ENCODE assay signal across 40 cellular contexts in genomic region chr7:136140469-136140868, GRCh38.
"Had no signal": no experiment of that assay in that cellular context is flagged by ENCODE, and none has a peak within 500 bp of the region (broad histone marks: within the 10 kb centered on the region; RNA-seq: fewer than 3 reads in every experiment).

No MANE protein-coding gene starts in this region.

- H3K27me3 ChIP-seq: adrenal gland, ascending aorta, body of pancreas, brain microvascular endothelial cell, breast epithelium, cardiac muscle cell had no signal

- H3K36me3 Mint-ChIP-seq: activated naive CD4-positive, alpha-beta T cell treated with anti-CD3 and anti-CD28 coated beads, Interleukin-2, amount 10 ng/mL, durations not matched to agents 7 days and 5 days; activated naive CD4-positive, alpha-beta T cell treated with anti-CD3 and anti-CD28 coated beads, Interleukin-2, amount 50 U/mL, for 72 hours; activated naive CD8-positive, alpha-beta T cell treated with anti-CD3 and anti-CD28 coated beads, Interleukin-2, amount 10 ng/mL, durations not matched to agents 7 days and 5 days; brain had no signal

- H3K27ac Mint-ChIP-seq: activated naive CD4-positive, alpha-beta T cell treated with anti-CD3 and anti-CD28 coated beads for 36 hours; activated naive CD4-positive, alpha-beta T cell treated with anti-CD3 and anti-CD28 coated beads, Interleukin-2, amount 10 ng/mL, durations not matched to agents 7 days and 5 days; activated naive CD4-positive, alpha-beta T cell treated with anti-CD3 and anti-CD28 coated beads, Interleukin-2, amount 50 U/mL, for 24 hours; activated naive CD4-positive, alpha-beta T cell treated with anti-CD3 and anti-CD28 coated beads, Interleukin-2, amount 50 U/mL, for 72 hours; activated naive CD8-positive, alpha-beta T cell; activated naive CD8-positive, alpha-beta T cell treated with anti-CD3 and anti-CD28 coated beads for 36 hours; activated naive CD8-positive, alpha-beta T cell treated with anti-CD3 and anti-CD28 coated beads, Interleukin-2, amount 10 ng/mL, durations not matched to agents 7 days and 5 days; activated naive CD8-positive, alpha-beta T cell treated with anti-CD3 and anti-CD28 coated beads, Interleukin-2, amount 50 U/mL, for 24 hours; activated T-cell treated with anti-CD3 and anti-CD28 coated beads, Interleukin-2, amount 50 U/mL, for 24 hours; activated T-cell treated with anti-CD3 and anti-CD28 coated beads, Interleukin-2, amount 50 U/mL, for 72 hours; activated T-helper 1 cell treated with anti-CD3 and anti-CD28 coated beads, Interleukin-12 subunit alpha, Interleukin-12 subunit beta, Interleukin-2, Interleukin-4 antibody, amounts not matched to agents 30 ng/mL and 10 ng/mL and 1 ng/mL, durations not matched to agents 14 hours and 24 hours and 36 hours; activated T-helper 17 cell treated with anti-CD3 and anti-CD28 coated beads, Interleukin-2, amount 50 U/mL, for 72 hours; activated T-helper 2 cell treated with anti-CD3 and anti-CD28 coated beads, Interferon-gamma antibody, Interleukin-2, Interleukin-4, amounts not matched to agents 10 μg/mL and 5 μg/mL and 100 μg/mL, durations not matched to agents 14 hours and 24 hours and 36 hours had no signal

- ATAC-seq: activated naive CD4-positive, alpha-beta T cell treated with anti-CD3 and anti-CD28 coated beads, Interleukin-2, amount 50 U/mL, for 72 hours; activated naive CD8-positive, alpha-beta T cell treated with anti-CD3 and anti-CD28 coated beads, Interleukin-2, amount 50 U/mL, for 24 hours; activated T-cell treated with anti-CD3 and anti-CD28 coated beads, Interleukin-2, amount 50 U/mL, for 4 hours; activated T-cell treated with anti-CD3 and anti-CD28 coated beads, Interleukin-2, amount 50 U/mL, for 72 hours; activated T-helper 17 cell treated with anti-CD3 and anti-CD28 coated beads, Interleukin-2, amount 50 U/mL, for 72 hours; body of pancreas had no signal

- H3K27me3 Mint-ChIP-seq: activated naive CD4-positive, alpha-beta T cell treated with anti-CD3 and anti-CD28 coated beads, Interleukin-2, amount 10 ng/mL, durations not matched to agents 7 days and 5 days; activated naive CD4-positive, alpha-beta T cell treated with anti-CD3 and anti-CD28 coated beads, Interleukin-2, amount 50 U/mL, for 24 hours; activated naive CD8-positive, alpha-beta T cell treated with anti-CD3 and anti-CD28 coated beads for 36 hours; activated naive CD8-positive, alpha-beta T cell treated with anti-CD3 and anti-CD28 coated beads, Interleukin-2, amount 50 U/mL, for 24 hours; activated T-cell treated with anti-CD3 and anti-CD28 coated beads, Interleukin-2, amount 50 U/mL, for 24 hours; activated T-helper 17 cell treated with anti-CD3 and anti-CD28 coated beads, Interleukin-2, amount 50 U/mL, for 72 hours; central memory CD8-positive, alpha-beta T cell had no signal

- H3K27ac ChIP-seq: adrenal gland, ascending aorta, body of pancreas, brain microvascular endothelial cell, breast epithelium, cardiac muscle cell had no signal

- H3K4me3 Mint-ChIP-seq: activated naive CD4-positive, alpha-beta T cell treated with anti-CD3 and anti-CD28 coated beads for 36 hours; activated naive CD4-positive, alpha-beta T cell treated with anti-CD3 and anti-CD28 coated beads, Interleukin-2, amount 10 ng/mL, durations not matched to agents 7 days and 5 days; activated naive CD4-positive, alpha-beta T cell treated with anti-CD3 and anti-CD28 coated beads, Interleukin-2, amount 50 U/mL, for 24 hours; activated naive CD8-positive, alpha-beta T cell; activated naive CD8-positive, alpha-beta T cell treated with anti-CD3 and anti-CD28 coated beads for 36 hours; activated naive CD8-positive, alpha-beta T cell treated with anti-CD3 and anti-CD28 coated beads, Interleukin-2, amount 10 ng/mL, durations not matched to agents 7 days and 5 days; activated naive CD8-positive, alpha-beta T cell treated with anti-CD3 and anti-CD28 coated beads, Interleukin-2, amount 50 U/mL, for 24 hours; activated T-cell treated with anti-CD3 and anti-CD28 coated beads, Interleukin-2, amount 50 U/mL, for 24 hours; activated T-cell treated with anti-CD3 and anti-CD28 coated beads, Interleukin-2, amount 50 U/mL, for 4 hours; activated T-cell treated with anti-CD3 and anti-CD28 coated beads, Interleukin-2, amount 50 U/mL, for 72 hours; activated T-helper 1 cell treated with anti-CD3 and anti-CD28 coated beads, Interleukin-12 subunit alpha, Interleukin-12 subunit beta, Interleukin-2, Interleukin-4 antibody, amounts not matched to agents 30 ng/mL and 10 ng/mL and 1 ng/mL, durations not matched to agents 14 hours and 24 hours and 36 hours; activated T-helper 17 cell treated with anti-CD3 and anti-CD28 coated beads, Interleukin-2, amount 50 U/mL, for 72 hours; brain; central memory CD8-positive, alpha-beta T cell had no signal

- H3K4me1 ChIP-seq: adrenal gland, ascending aorta, body of pancreas, breast epithelium had no signal

- H3K4me1 Mint-ChIP-seq: activated naive CD4-positive, alpha-beta T cell treated with anti-CD3 and anti-CD28 coated beads, Interleukin-2, amount 10 ng/mL, durations not matched to agents 7 days and 5 days; activated naive CD4-positive, alpha-beta T cell treated with anti-CD3 and anti-CD28 coated beads, Interleukin-2, amount 50 U/mL, for 24 hours; activated naive CD8-positive, alpha-beta T cell treated with anti-CD3 and anti-CD28 coated beads, Interleukin-2, amount 10 ng/mL, durations not matched to agents 7 days and 5 days; activated naive CD8-positive, alpha-beta T cell treated with anti-CD3 and anti-CD28 coated beads, Interleukin-2, amount 50 U/mL, for 24 hours; central memory CD8-positive, alpha-beta T cell had no signal

- DNase-seq: activated effector memory CD4-positive, alpha-beta T cell treated with anti-CD3 and anti-CD28 coated beads, Interleukin-2, amount 50 U/mL, for 16 hours; activated effector memory CD4-positive, alpha-beta T cell treated with Interleukin-2 at 50 U/mL for 16 hours; activated gamma-delta T cell; activated gamma-delta T cell treated with Interleukin-2 at 50 U/mL for 16 hours; activated naive CD4-positive, alpha-beta T cell; activated naive CD4-positive, alpha-beta T cell treated with anti-CD3 and anti-CD28 coated beads for 36 hours; activated naive CD4-positive, alpha-beta T cell treated with anti-CD3 and anti-CD28 coated beads, Interleukin-2, amount 10 ng/mL, durations not matched to agents 7 days and 5 days; activated naive CD4-positive, alpha-beta T cell treated with anti-CD3 and anti-CD28 coated beads, Interleukin-2, amount 50 U/mL, for 16 hours; activated naive CD4-positive, alpha-beta T cell treated with Interleukin-2 at 50 U/mL for 16 hours; activated naive CD8-positive, alpha-beta T cell treated with anti-CD3 and anti-CD28 coated beads for 36 hours; activated naive CD8-positive, alpha-beta T cell treated with anti-CD3 and anti-CD28 coated beads, Interleukin-2, amount 10 ng/mL, durations not matched to agents 7 days and 5 days; activated naive CD8-positive, alpha-beta T cell treated with anti-CD3 and anti-CD28 coated beads, Interleukin-2, amount 50 U/mL, for 24 hours; activated T-cell treated with anti-CD3 and anti-CD28 coated beads, Interleukin-2, amount 50 U/mL, for 1 hour; activated T-cell treated with anti-CD3 and anti-CD28 coated beads, Interleukin-2, amount 50 U/mL, for 24 hours; activated T-cell treated with anti-CD3 and anti-CD28 coated beads, Interleukin-2, amount 50 U/mL, for 4 hours; activated T-cell treated with anti-CD3 and anti-CD28 coated beads, Interleukin-2, amount 50 U/mL, for 48 hours; activated T-cell treated with anti-CD3 and anti-CD28 coated beads, Interleukin-2, amount 50 U/mL, for 72 hours; adrenal gland; amniotic stem cell; amygdala; anterior cingulate cortex; aorta; body of pancreas; brain microvascular endothelial cell; caudate nucleus; central memory CD4-positive, alpha-beta T cell; cerebellar nuclear complex had no signal

- H3K4me3 ChIP-seq: adrenal gland, ascending aorta, body of pancreas, breast epithelium, cardiac muscle cell had no signal

- FAIRE-seq: astrocyte, bronchial epithelial cell had no signal

- H3K9me3 Mint-ChIP-seq: activated naive CD4-positive, alpha-beta T cell treated with anti-CD3 and anti-CD28 coated beads for 36 hours; activated naive CD4-positive, alpha-beta T cell treated with anti-CD3 and anti-CD28 coated beads, Interleukin-2, amount 10 ng/mL, durations not matched to agents 7 days and 5 days; activated naive CD4-positive, alpha-beta T cell treated with anti-CD3 and anti-CD28 coated beads, Interleukin-2, amount 50 U/mL, for 24 hours; activated naive CD4-positive, alpha-beta T cell treated with anti-CD3 and anti-CD28 coated beads, Interleukin-2, amount 50 U/mL, for 72 hours; activated naive CD8-positive, alpha-beta T cell treated with anti-CD3 and anti-CD28 coated beads for 36 hours; activated naive CD8-positive, alpha-beta T cell treated with anti-CD3 and anti-CD28 coated beads, Interleukin-2, amount 10 ng/mL, durations not matched to agents 7 days and 5 days; activated naive CD8-positive, alpha-beta T cell treated with anti-CD3 and anti-CD28 coated beads, Interleukin-2, amount 50 U/mL, for 24 hours; activated T-cell treated with anti-CD3 and anti-CD28 coated beads, Interleukin-2, amount 50 U/mL, for 24 hours; activated T-cell treated with anti-CD3 and anti-CD28 coated beads, Interleukin-2, amount 50 U/mL, for 4 hours; activated T-cell treated with anti-CD3 and anti-CD28 coated beads, Interleukin-2, amount 50 U/mL, for 72 hours; activated T-helper 1 cell treated with anti-CD3 and anti-CD28 coated beads, Interleukin-12 subunit alpha, Interleukin-12 subunit beta, Interleukin-2, Interleukin-4 antibody, amounts not matched to agents 30 ng/mL and 10 ng/mL and 1 ng/mL, durations not matched to agents 14 hours and 24 hours and 36 hours; activated T-helper 17 cell treated with anti-CD3 and anti-CD28 coated beads, Interleukin-2, amount 50 U/mL, for 72 hours; activated T-helper 2 cell treated with anti-CD3 and anti-CD28 coated beads, Interferon-gamma antibody, Interleukin-2, Interleukin-4, amounts not matched to agents 10 μg/mL and 5 μg/mL and 100 μg/mL, durations not matched to agents 14 hours and 24 hours and 36 hours; brain; central memory CD8-positive, alpha-beta T cell had no signal

- H3K9me3 ChIP-seq: adrenal gland, ascending aorta, body of pancreas, breast epithelium had no signal

- H3K36me3 ChIP-seq: adrenal gland, ascending aorta, brain microvascular endothelial cell, breast epithelium, cardiac muscle cell had no signal
